In the genomic region with DNA sequence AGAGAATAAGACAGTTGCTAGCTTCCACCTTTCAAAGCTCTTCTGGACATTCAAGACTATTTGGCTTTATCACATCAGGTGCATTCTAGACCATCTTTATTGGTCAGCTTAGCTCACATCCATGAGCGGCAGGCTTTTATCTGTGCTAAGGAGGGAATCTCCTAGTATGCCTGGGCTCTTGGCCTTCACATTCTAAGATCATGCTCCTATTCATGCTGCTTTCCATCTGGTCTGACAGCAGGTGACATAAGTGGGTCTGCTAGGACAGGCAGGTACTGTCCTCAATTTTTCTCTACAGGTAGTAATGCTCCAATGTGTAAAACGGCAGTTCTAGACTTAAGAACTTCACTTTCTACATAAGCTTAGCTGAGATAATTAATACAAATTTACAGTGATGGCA, we compare ENCODE assay signal across 1 cellular context.
TF ChIP-seq lines count a peak whose summit lies in the region.

No MANE protein-coding gene starts in this region.

TF ChIP-seq in IMR-90, 13 proteins besides CTCF, POLR2A, EP300 and RAD21 (continued from another document):
- no peak for TF ChIP-seq MXI1 (IDR thresholded peaks at IDR 0.05; ENCODE audit: borderline replicate concordance, low read depth, low read length)
- TF ChIP-seq, protein P1, sequence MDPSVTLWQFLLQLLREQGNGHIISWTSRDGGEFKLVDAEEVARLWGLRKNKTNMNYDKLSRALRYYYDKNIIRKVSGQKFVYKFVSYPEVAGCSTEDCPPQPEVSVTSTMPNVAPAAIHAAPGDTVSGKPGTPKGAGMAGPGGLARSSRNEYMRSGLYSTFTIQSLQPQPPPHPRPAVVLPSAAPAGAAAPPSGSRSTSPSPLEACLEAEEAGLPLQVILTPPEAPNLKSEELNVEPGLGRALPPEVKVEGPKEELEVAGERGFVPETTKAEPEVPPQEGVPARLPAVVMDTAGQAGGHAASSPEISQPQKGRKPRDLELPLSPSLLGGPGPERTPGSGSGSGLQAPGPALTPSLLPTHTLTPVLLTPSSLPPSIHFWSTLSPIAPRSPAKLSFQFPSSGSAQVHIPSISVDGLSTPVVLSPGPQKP (IDR thresholded peaks at IDR 0.05; ENCODE audit: borderline replicate concordance, low read depth, low read length): no peak
- no peak for TF ChIP-seq SMC3 (IDR thresholded peaks at IDR 0.05; ENCODE audit: low read depth, low read length)
- no peak for TF ChIP-seq FOS (IDR thresholded peaks at IDR 0.05; ENCODE audit: low read depth, low read length)
- TF ChIP-seq CEBPB (IDR thresholded peaks at IDR 0.05; ENCODE audit: low read depth, low read length): no peak
- no peak for TF ChIP-seq CHD1 (IDR thresholded peaks at IDR 0.05; ENCODE audit: low read depth, low read length)
